In genomic region chr15:40694706-40695468, GRCh38 we compare ENCODE assay signal across 7 cellular contexts.
DNase-seq lines count a peak whose midpoint lies in the region; ATAC-seq lines count a peak whose summit lies in the region.

Gene RAD51, plus strand, starts transcription at chr15:40695174. Its CDS starts 3,585 bp downstream, at chr15:40698759.

- DNase-seq in NCI-H2081 treated with DMSO at 0.1 percent for 48 hours (lab: John Stamatoyannopoulos, UW) (peak; percentile 68), T1000 (lab: John Stamatoyannopoulos, UW) (peak; percentile 80), astrocyte of the hippocampus (ENCODE audit: low read depth, low spot score) (peak; percentile 97), hippocampal formation (lab: John Stamatoyannopoulos, UW) (peak; percentile 76 to 81), retina (peak; percentile 94)

- ATAC-seq in GM18517 (IDR thresholded peaks at IDR 0.05; ENCODE audit: unreplicated experiment): peak; percentile 74
- ATAC-seq in HG03039 (IDR thresholded peaks at IDR 0.05; ENCODE audit: unreplicated experiment): peak; percentile 75

Comparison
In these comparisons a context has a peak if more than half of its experiments do, and no peak if none do; other contexts are left out.
1. Peak in every context shown above with its lines: DNase-seq and ATAC-seq.